ENCODE assay signal across 15 cellular contexts in genomic region chr22:46572911-46573780, GRCh38.
"Had no signal": no experiment of that assay in that cellular context is flagged by ENCODE, and none has a peak within 500 bp of the region (broad histone marks: within the 10 kb centered on the region; RNA-seq: fewer than 3 reads in every experiment).

No MANE protein-coding gene starts in this region.

- H3K4me3 ChIP-seq: ascending aorta, hepatocyte, psoas muscle, tibial artery had no signal

- H3K27ac ChIP-seq: ascending aorta, hepatocyte, psoas muscle, tibial artery had no signal

- DNase-seq: activated B cell treated with CpG ODN at 0.5 μM for 24 hours; activated CD4-positive, alpha-beta T cell treated with anti-CD3 and anti-CD28 coated beads, Interleukin-2, amount 10 ng/mL, durations not matched to agents 7 days and 5 days; islet precursor cell; mesendoderm; natural killer cell; nucleus accumbens; stimulated activated CD4-positive, alpha-beta T cell treated with anti-CD3 and anti-CD28 coated beads, Interleukin-2, amount 100 ng/mL, for 48 hours; tibial artery had no signal

- H3K36me3 ChIP-seq: ascending aorta, tibial artery had no signal

- H3K27me3 ChIP-seq: ascending aorta, hepatocyte, tibial artery had no signal

- FAIRE-seq: bronchial epithelial cell, endometrium, urothelium cell line had no signal

- ATAC-seq: natural killer cell; psoas muscle; stimulated activated memory B cell treated with anti-CD40 and anti-IgM and Interleukin-4, amounts not matched to agents 10 μg/mL and 1 μg/mL and 100 μg/mL, for 72 hours had no signal
